Comparison of ENCODE assay signal across 1 cellular context in the genomic region with DNA sequence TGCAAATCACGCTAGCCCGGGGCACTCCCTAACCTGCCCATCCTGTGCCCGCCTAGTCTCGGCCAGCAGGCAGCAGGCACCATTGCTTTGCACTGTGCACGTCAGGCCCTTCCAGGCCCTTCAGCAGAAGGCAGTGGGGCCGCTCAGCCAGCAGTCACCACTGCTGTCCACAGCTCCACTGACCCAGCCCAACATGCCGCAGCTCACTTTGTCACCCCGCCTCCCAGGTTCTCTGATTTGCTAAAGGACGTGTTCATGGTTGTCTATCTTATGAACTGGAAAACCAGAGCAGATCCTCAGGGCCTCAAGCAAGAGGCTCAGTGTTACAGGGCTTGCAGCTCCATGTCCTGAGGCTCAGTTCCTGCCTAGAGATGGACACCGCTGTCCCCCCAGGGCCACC.
TF ChIP-seq lines count a peak whose summit lies in the region.

No MANE protein-coding gene starts in this region.

TF ChIP-seq in K562, 482 proteins besides CTCF, POLR2A, EP300 and RAD21 (continued from another document):
- TF ChIP-seq PKNOX1 (IDR thresholded peaks at IDR 0.05): peak; percentile 69
- TF ChIP-seq GATAD2B (IDR thresholded peaks at IDR 0.05; ENCODE audit: borderline replicate concordance): no peak
